7 cellular contexts compared by ENCODE assay signal in the genomic region with DNA sequence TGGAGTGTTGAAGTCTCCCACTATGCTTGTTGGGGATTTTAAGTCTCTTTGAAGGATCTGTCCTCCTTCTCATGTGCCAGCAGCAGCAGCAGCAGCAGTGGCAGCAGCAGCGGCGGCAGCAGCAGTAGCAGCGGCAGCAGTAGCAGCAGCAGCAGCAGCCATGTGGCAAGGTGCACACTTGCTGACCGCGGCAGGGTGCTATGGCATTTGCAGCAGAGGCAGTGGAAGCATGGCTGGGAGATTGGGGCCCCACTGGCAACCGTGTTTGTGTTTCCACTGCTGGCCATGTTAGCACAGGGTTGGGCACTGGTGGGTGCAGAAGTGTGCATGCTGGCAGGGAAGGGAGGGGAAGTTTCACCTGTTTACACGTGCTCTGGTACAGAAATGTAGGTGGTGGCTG.
"Had no signal": no experiment of that assay in that cellular context is flagged by ENCODE, and none has a peak within 500 bp of the region (broad histone marks: within the 10 kb centered on the region; RNA-seq: fewer than 3 reads in every experiment).

No MANE protein-coding gene starts in this region.

- H3K4me3 ChIP-seq: GM23248 had no signal

- H3K4me1 Mint-ChIP-seq: IgD-negative memory B cell had no signal

- H3K27ac Mint-ChIP-seq: H9, IgD-negative memory B cell had no signal

- ATAC-seq: HepG2 had no signal

- H3K9ac ChIP-seq: GM23248 had no signal

- H2AFZ ChIP-seq: GM23248 had no signal

- H3K4me3 Mint-ChIP-seq: H9, IgD-negative memory B cell had no signal

- DNase-seq: GM23248, GOT3, H9, HCEC 1CT had no signal

- H3K27ac ChIP-seq: GM23248, HL-60 had no signal
